In the genomic region with DNA sequence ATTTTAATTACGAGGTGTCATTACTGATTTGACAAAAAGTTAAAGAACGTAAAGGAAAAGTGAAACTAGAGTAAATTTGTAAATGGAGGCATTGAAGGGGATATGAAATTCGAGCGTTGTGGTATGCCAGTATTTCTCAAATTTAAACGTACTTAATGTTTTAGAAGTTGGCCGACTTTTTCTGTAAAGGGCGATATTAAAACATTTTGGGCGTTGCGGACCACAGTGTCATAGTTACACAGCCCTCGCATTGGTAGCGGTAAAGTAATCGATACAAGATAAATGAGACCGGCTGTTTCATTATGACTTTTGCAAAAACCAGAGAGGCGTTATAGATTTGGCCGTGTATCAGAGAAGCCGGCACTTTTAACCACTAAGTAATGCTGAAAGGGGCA, we compare ENCODE assay signal across 8 cellular contexts. TPM values are rescaled to one million over a fixed set of nuclear protein-coding genes. Genes with fewer than 3 reads are reported as not detected.
DNase-seq lines count a peak whose midpoint lies in the region; ATAC-seq, FAIRE-seq and TF ChIP-seq lines count a peak whose summit lies in the region.
"Had no signal": no experiment of that assay in that cellular context is flagged by ENCODE, and none has a peak within 500 bp of the region (broad histone marks: within the 10 kb centered on the region; RNA-seq: fewer than 3 reads in every experiment).

No MANE protein-coding gene starts in this region.

- peaks cover 26% of the 10 kb centered on the region for H3K4me1 ChIP-seq in keratinocyte (ENCODE audit: control insufficient read depth, extremely low read depth, insufficient read depth, low read length)

- H3K27ac Mint-ChIP-seq in activated T-helper 2 cell treated with anti-CD3 and anti-CD28 coated beads, Interferon-gamma antibody, Interleukin-2, Interleukin-4, amounts not matched to agents 10 μg/mL and 5 μg/mL and 100 μg/mL, durations not matched to agents 14 hours and 24 hours and 36 hours: peak overlapping the region; percentile 97

- H3K9me1 ChIP-seq in keratinocyte (ENCODE audit: control insufficient read depth, extremely low read depth, insufficient read depth, low read length): no peaks in the 10 kb centered on the region

- H3K27me3 Mint-ChIP-seq in activated T-helper 2 cell treated with anti-CD3 and anti-CD28 coated beads, Interferon-gamma antibody, Interleukin-2, Interleukin-4, amounts not matched to agents 10 μg/mL and 5 μg/mL and 100 μg/mL, durations not matched to agents 14 hours and 24 hours and 36 hours (ENCODE audit: low read depth): no peaks in the 10 kb centered on the region

- TF ChIP-seq CTCF in keratinocyte (optimal IDR thresholded peaks at IDR 0.05 in 1 of 3, IDR thresholded peaks at IDR 0.05 in 1 of 3, conservative IDR thresholded peaks at IDR 0.05 in 1 of 3; ENCODE audit: extremely low read depth in 1 of 3, insufficient read depth in 2 of 3, low read length in 3 of 3): no peak

- H3K9me3 Mint-ChIP-seq in activated T-helper 2 cell treated with anti-CD3 and anti-CD28 coated beads, Interferon-gamma antibody, Interleukin-2, Interleukin-4, amounts not matched to agents 10 μg/mL and 5 μg/mL and 100 μg/mL, durations not matched to agents 14 hours and 24 hours and 36 hours: no peaks in the 10 kb centered on the region

- no peak for FAIRE-seq in keratinocyte (lab: Jason Lieb, UNC)

- dilution Hi-C loops in keratinocyte (cut with MboI; ENCODE audit: extremely low pct_ligation_motif_present, low sequenced_read_pairs): no loop called here

- peak overlapping the region; percentile 89 for H3K4me3 Mint-ChIP-seq in activated T-helper 2 cell treated with anti-CD3 and anti-CD28 coated beads, Interferon-gamma antibody, Interleukin-2, Interleukin-4, amounts not matched to agents 10 μg/mL and 5 μg/mL and 100 μg/mL, durations not matched to agents 14 hours and 24 hours and 36 hours (ENCODE audit: low read depth)

- H3K79me2 ChIP-seq in keratinocyte (ENCODE audit: control insufficient read depth, insufficient read depth, low read length): no peaks in the 10 kb centered on the region

- peak overlapping the region; percentile 91 for H3K27ac ChIP-seq in keratinocyte (ENCODE audit: control insufficient read depth, insufficient read depth, low read length)

- no peaks in the 10 kb centered on the region for H3K36me3 ChIP-seq in keratinocyte (ENCODE audit: control insufficient read depth in 2 of 2, extremely low read depth in 1 of 2, insufficient read depth in 2 of 2, low read length in 2 of 2)

- H3K4me2 ChIP-seq in keratinocyte (ENCODE audit: control insufficient read depth, extremely low read depth, insufficient read depth, low read depth, low read length): peak overlapping the region; percentile 99

- H3K9me3 ChIP-seq in keratinocyte (ENCODE audit: control insufficient read depth, low read depth, low read length): no peaks in the 10 kb centered on the region

- H3K9ac ChIP-seq in keratinocyte (ENCODE audit: control insufficient read depth, extremely low read depth, insufficient read depth, low read length): peak overlapping the region; percentile 83

- ATAC-seq in GM18907 (IDR thresholded peaks at IDR 0.05; ENCODE audit: unreplicated experiment) (peak; percentile 30), HG03175 (IDR thresholded peaks at IDR 0.05; ENCODE audit: unreplicated experiment) (peak; percentile 28), HG03039 (IDR thresholded peaks at IDR 0.05; ENCODE audit: unreplicated experiment) (no peak)

- no peak for DNase-seq in activated T-helper 2 cell treated with anti-CD3 and anti-CD28 coated beads, Interferon-gamma antibody, Interleukin-2, Interleukin-4, amounts not matched to agents 10 μg/mL and 5 μg/mL and 100 μg/mL, durations not matched to agents 14 hours and 24 hours and 36 hours (ENCODE audit: low spot score)
- no peak for DNase-seq in keratinocyte (ENCODE audit: low read depth, low spot score)
- DNase-seq in superior temporal gyrus (ENCODE audit: extremely low spot score): peak; percentile 15
- DNase-seq in NCI-H1105 (lab: John Stamatoyannopoulos, UW): no peak

- H3K36me3 Mint-ChIP-seq in activated T-helper 2 cell treated with anti-CD3 and anti-CD28 coated beads, Interferon-gamma antibody, Interleukin-2, Interleukin-4, amounts not matched to agents 10 μg/mL and 5 μg/mL and 100 μg/mL, durations not matched to agents 14 hours and 24 hours and 36 hours (ENCODE audit: low read depth): no peaks in the 10 kb centered on the region

- intact Hi-C loops in activated T-helper 2 cell treated with anti-CD3 and anti-CD28 coated beads, Interferon-gamma antibody, Interleukin-2, Interleukin-4, amounts not matched to agents 10 μg/mL and 5 μg/mL and 100 μg/mL, durations not matched to agents 14 hours and 24 hours and 36 hours (cut with micrococcal nuclease): loop anchor here (1.0 to 2.0 kb wide), 4 partner anchors 18 to 1840 kb away; a partner anchor contains a TSS

- peak overlapping the region; percentile 78 for H2AFZ ChIP-seq in keratinocyte (ENCODE audit: control insufficient read depth, low read length)

- no peaks in the 10 kb centered on the region for H4K20me1 ChIP-seq in keratinocyte (ENCODE audit: control insufficient read depth, extremely low read depth, insufficient read depth, low read length)

- H3K4me1 Mint-ChIP-seq in activated T-helper 2 cell treated with anti-CD3 and anti-CD28 coated beads, Interferon-gamma antibody, Interleukin-2, Interleukin-4, amounts not matched to agents 10 μg/mL and 5 μg/mL and 100 μg/mL, durations not matched to agents 14 hours and 24 hours and 36 hours (ENCODE audit: low read depth): peaks cover 46% of the 10 kb centered on the region

- no peaks in the 10 kb centered on the region for H3K27me3 ChIP-seq in keratinocyte (ENCODE audit: control insufficient read depth, extremely low read depth, insufficient read depth, low read length)

- peak overlapping the region; percentile 45 to 77 (median 64) for H3K4me3 ChIP-seq in keratinocyte (ENCODE audit: control insufficient read depth in 2 of 3, extremely low read depth in 1 of 3, insufficient read depth in 2 of 3, low read depth in 1 of 3, low read length in 3 of 3)

RNA-seq across cellular contexts. Expression of gene OR2B2, which starts 39.6 kb away (rescaled TPM):
- total RNA-seq in activated T-helper 2 cell treated with anti-CD3 and anti-CD28 coated beads, Interferon-gamma antibody, Interleukin-2, Interleukin-4, amounts not matched to agents 10 μg/mL and 5 μg/mL and 100 μg/mL, durations not matched to agents 14 hours and 24 hours and 36 hours: not detected in 2 replicates
- polyA plus RNA-seq in keratinocyte: not detected in 3 replicates
- not detected for polyA plus RNA-seq in keratinocyte (2011; ENCODE audit: low read depth)
- polyA plus RNA-seq in keratinocyte (2011; cell fraction: cytosol; rRNA removed): not detected in 2 replicates
- not detected in 2 replicates for polyA plus RNA-seq in keratinocyte (2011; cell fraction: nucleus; rRNA removed)
- polyA plus RNA-seq in keratinocyte (2012; ENCODE audit: low replicate concordance): not detected in 2 replicates
- not detected in 3 replicates for polyA minus RNA-seq in keratinocyte
- not detected for polyA minus RNA-seq in keratinocyte (2011; cell fraction: cytosol; rRNA and poly(A)+ RNA removed)
- polyA minus RNA-seq in keratinocyte (2011; cell fraction: nucleus; rRNA and poly(A)+ RNA removed): not detected in 2 replicates
- total RNA-seq: T-helper 2 cell treated with Interferon-gamma antibody and Interleukin-4, amounts not matched to agents 100 ng/mL and 5 ng/mL, for 36 hours had no signal
